In genomic region chr16:68448360-68448970, GRCh38 we compare ENCODE assay signal across 8 cellular contexts. TPM values are rescaled to one million over a fixed set of nuclear protein-coding genes. Genes with fewer than 3 reads are reported as not detected.
DNase-seq lines count a peak whose midpoint lies in the region; ATAC-seq, FAIRE-seq and TF ChIP-seq lines count a peak whose summit lies in the region.

Gene SMPD3, minus strand, starts transcription at chr16:68448508. Its CDS starts 76,327 bp downstream, at chr16:68372181.

- H3K9me3 Mint-ChIP-seq in activated CD4-positive, alpha-beta memory T cell treated with anti-CD3 and anti-CD28 coated beads for 36 hours = no peaks in the 10 kb centered on the region

- peak; percentile 90 for ATAC-seq in GM19397 (IDR thresholded peaks at IDR 0.05; ENCODE audit: unreplicated experiment)
- peak; percentile 86 for ATAC-seq in HG03521 (IDR thresholded peaks at IDR 0.05; ENCODE audit: unreplicated experiment)
- peak; percentile 97 for ATAC-seq in HepG2

- peaks cover 17% of the 10 kb centered on the region for H3K27me3 Mint-ChIP-seq in activated CD4-positive, alpha-beta memory T cell treated with anti-CD3 and anti-CD28 coated beads for 36 hours

- H3K36me3 ChIP-seq in BJ (ENCODE audit: control insufficient read depth, insufficient read depth, low read length) = no peaks in the 10 kb centered on the region
- H3K36me3 ChIP-seq in duodenal mucosa (ENCODE audit: control insufficient read depth in 1 of 2, insufficient read depth in 2 of 2, low read length in 2 of 2) = no peaks in the 10 kb centered on the region
- no peaks in the 10 kb centered on the region for H3K36me3 ChIP-seq in HepG2 (replicated peaks in 1 of 2; ENCODE audit: control insufficient read depth in 1 of 2, insufficient read depth in 2 of 2, low read length in 2 of 2)

- H4K20me1 ChIP-seq in HepG2 (ENCODE audit: insufficient read depth, low read length) = peaks cover 4% of the 10 kb centered on the region; the same call in 1 of the 2 replicates

- no peaks in the 10 kb centered on the region for H3K36me3 Mint-ChIP-seq in activated CD4-positive, alpha-beta memory T cell treated with anti-CD3 and anti-CD28 coated beads for 36 hours

- H3K9me3 ChIP-seq in duodenal mucosa (ENCODE audit: control insufficient read depth in 1 of 2, low read length in 2 of 2) = no peaks in the 10 kb centered on the region
- no peaks in the 10 kb centered on the region for H3K9me3 ChIP-seq in HepG2 (ENCODE audit: low read length)

- peak; percentile 77 for FAIRE-seq in HepG2 (lab: Jason Lieb, UNC)

- H3K9ac ChIP-seq in duodenal mucosa (ENCODE audit: low read depth in 1 of 2, low read length in 2 of 2) = peak within 1 kb of the TSS; percentile 34 to 41
- no peak within 1 kb of the TSS for H3K9ac ChIP-seq in HepG2 (ENCODE audit: insufficient read depth, low read depth, low read length)

- H3K79me2 ChIP-seq in HepG2 (ENCODE audit: insufficient read depth, low read length) = no peaks in the 10 kb centered on the region

- H3K27ac Mint-ChIP-seq in activated CD4-positive, alpha-beta memory T cell treated with anti-CD3 and anti-CD28 coated beads for 36 hours = no peak within 1 kb of the TSS

- TF ChIP-seq POLR2A in HepG2 (IDR thresholded peaks at IDR 0.05; ENCODE audit: insufficient read depth in 1 of 2, low read depth in 2 of 2, low read length in 2 of 2) = no peak

- H2AFZ ChIP-seq in HepG2 (ENCODE audit: low read length) = no peak within 1 kb of the TSS

- POLR2A ChIA-PET in BJ (lab: Charles Lee) (no interaction called here), HepG2 (lab: Yijun Ruan, JAX) (interaction anchor here (0.8 to 1.5 kb wide), 2 partner anchors 81 to 967 kb away, joined by 3 to 6 read pairs; no protein-coding TSS in a partner anchor)
- POLR2A ChIA-PET in activated CD4-positive, alpha-beta memory T cell treated with anti-CD3 and anti-CD28 coated beads for 36 hours (lab: Charles Lee) = no interaction called here

- no peak within 1 kb of the TSS for H3K27ac ChIP-seq in duodenal mucosa (ENCODE audit: low read depth, low read length)
- no peak within 1 kb of the TSS for H3K27ac ChIP-seq in HepG2 (ENCODE audit: extremely low read length, insufficient read depth, low read length)

- no TSS peak for BruUV-seq in HepG2 (replicated peaks; lab: Mats Ljungman, UMichigan)

- H3K4me2 ChIP-seq in HepG2 (ENCODE audit: low read depth, low read length) = peak within 1 kb of the TSS; percentile 88

- H3K4me1 Mint-ChIP-seq in activated CD4-positive, alpha-beta memory T cell treated with anti-CD3 and anti-CD28 coated beads for 36 hours (ENCODE audit: low read depth) = peaks cover 20% of the 10 kb centered on the region

- H3K27me3 ChIP-seq in BJ (ENCODE audit: control insufficient read depth, insufficient read depth, low read length) = peaks cover 9% of the 10 kb centered on the region
- H3K27me3 ChIP-seq in duodenal mucosa (ENCODE audit: control insufficient read depth in 1 of 2, insufficient read depth in 2 of 2, low read length in 2 of 2) = peaks cover 4 to 5% of the 10 kb centered on the region in 2 donors
- no peaks in the 10 kb centered on the region; a peak in 1 of 5 replicates for H3K27me3 ChIP-seq in HepG2 (ENCODE audit: control insufficient read depth in 1 of 2, insufficient read depth in 2 of 2, low read length in 2 of 2)

- CTCF ChIA-PET in BJ (lab: Yijun Ruan, JAX) (interaction anchor here (1.0 to 7.4 kb wide), 2 partner anchors 61 to 72 kb away, joined by 3 to 65 read pairs; no protein-coding TSS in a partner anchor), HepG2 (lab: Yijun Ruan, JAX; ENCODE audit: low intra/inter-chr PET ratio, low total read pairs) (no interaction called here)
- CTCF ChIA-PET in activated CD4-positive, alpha-beta memory T cell treated with anti-CD3 and anti-CD28 coated beads for 36 hours (lab: Charles Lee) = interaction anchor here (0.7 to 0.9 kb wide), 3 partner anchors 18 to 187 kb away, joined by 3 read pairs; no protein-coding TSS in a partner anchor

- no peak; the same call in none of the 2 replicates for TF ChIP-seq RAD21 in HepG2 (CRISPR knock-in tag; IDR thresholded peaks at IDR 0.05)

- intact Hi-C loops in activated CD4-positive, alpha-beta memory T cell treated with anti-CD3 and anti-CD28 coated beads for 36 hours (cut with micrococcal nuclease) = loop anchor here (1.0 to 10.0 kb wide), 4 partner anchors 30 to 184 kb away; partner anchors contain the start of gene SLC7A6
- intact Hi-C loops in HepG2 (cut with micrococcal nuclease; ENCODE audit: unreplicated experiment) = loop anchor here (10.0 kb wide), 1 partner anchor 64 kb away; no protein-coding TSS in a partner anchor

- WGBS in HepG2 (ENCODE audit: low lambda C conversion rate) = 2% methylated on average over 22 of the region's 59 CpGs

- in situ Hi-C loops in HepG2 (cut with HindIII; ENCODE audit: extremely low pct_ligation_motif_present, low pct_unique_long_range_greater_than_20kb) = loop anchor here (5.0 kb wide), 1 partner anchor 64 kb away; no protein-coding TSS in a partner anchor

- TF ChIP-seq EP300 in HepG2 (IDR thresholded peaks at IDR 0.05; ENCODE audit: low read depth in 2 of 2, low read length in 2 of 2) (peak in 1 of 2 experiments; percentile 35; a peak in 1 of 4 replicates), HepG2 (CRISPR knock-in tag; IDR thresholded peaks at IDR 0.05; ENCODE audit: borderline replicate concordance) (no peak)

- peak; percentile 90 for DNase-seq in BJ (ENCODE audit: low read depth)
- peak; percentile 95 for DNase-seq in NCI-H748 treated with DMSO at 0.1 percent for 48 hours (lab: John Stamatoyannopoulos, UW)
- DNase-seq in activated CD4-positive, alpha-beta memory T cell treated with anti-CD3 and anti-CD28 coated beads for 36 hours = peak; percentile 99
- DNase-seq in HepG2 (ENCODE audit: low spot score) = peak; percentile 99
- DNase-seq in stimulated activated CD4-positive, alpha-beta T cell treated with anti-CD3 and anti-CD28 coated beads, Interleukin-2, amount 100 ng/mL, for 24 hours = peak; percentile 98 to 99

- peak within 1 kb of the TSS; percentile 73 for H3K4me3 Mint-ChIP-seq in activated CD4-positive, alpha-beta memory T cell treated with anti-CD3 and anti-CD28 coated beads for 36 hours

- H3K4me1 ChIP-seq in duodenal mucosa (ENCODE audit: control insufficient read depth in 1 of 2, insufficient read depth in 2 of 2, low read length in 2 of 2) (peaks cover 13 to 22% of the 10 kb centered on the region in 2 donors), HepG2 (ENCODE audit: insufficient read depth, low read length) (peaks cover 9% of the 10 kb centered on the region)

- peak within 1 kb of the TSS; percentile 45 for H3K4me3 ChIP-seq in BJ (ENCODE audit: low read depth, low read length)
- H3K4me3 ChIP-seq in duodenal mucosa (ENCODE audit: low read depth in 1 of 2, low read length in 2 of 2) = peak within 1 kb of the TSS; percentile 69 to 73
- H3K4me3 ChIP-seq in HepG2 (replicated peaks in 1 of 3; ENCODE audit: insufficient read depth in 1 of 3, low read depth in 2 of 3, low read length in 3 of 3) = peak within 1 kb of the TSS; percentile 41 to 70 (median 53)

- TF ChIP-seq CTCF in BJ (IDR thresholded peaks at IDR 0.05; ENCODE audit: insufficient read depth, low read depth, low read length) = no peak
- peak; percentile 6 for TF ChIP-seq CTCF in HepG2 (CRISPR knock-in tag; IDR thresholded peaks at IDR 0.05)

RNA-seq across cellular contexts. Expression of gene SMPD3, which starts in this region (rescaled TPM):
- polyA plus RNA-seq in BJ (2011; rRNA removed) = 0.07 and 0.27 TPM in 2 replicates
- 0.15 TPM in 1 of 2 replicates, not detected in the other for polyA minus RNA-seq in BJ (2011; rRNA and poly(A)+ RNA removed)
- under 1 TPM; 0.07 to 0.12 TPM for total RNA-seq in activated CD4-positive, alpha-beta memory T cell treated with anti-CD3 and anti-CD28 coated beads for 36 hours
- 0.07 TPM in 1 of 2 replicates, not detected in the other for total RNA-seq in HepG2 (2016; rRNA removed; fragmentation: Illumina TruSeq; extraction: Trizol)
- not detected in 2 replicates for total RNA-seq in HepG2 (2016; cell fraction: cytosol; rRNA removed; fragmentation: Illumina TruSeq; extraction: Trizol; ENCODE audit: low read depth)
- total RNA-seq in HepG2 (2016; cell fraction: insoluble cytoplasmic fraction; rRNA removed; fragmentation: Illumina TruSeq; extraction: Trizol) = 0.06 TPM in 1 of 2 replicates, not detected in the other
- total RNA-seq in HepG2 (2016; cell fraction: membrane; rRNA removed; fragmentation: Illumina TruSeq; extraction: Trizol) = not detected in 2 replicates
- total RNA-seq in HepG2 (2016; cell fraction: nucleus; rRNA removed; fragmentation: Illumina TruSeq; extraction: Trizol) = not detected in 2 replicates
- 0.13 and 0.32 TPM in 2 replicates for polyA plus RNA-seq in HepG2 (2011; rRNA removed)
- polyA plus RNA-seq in HepG2 (2011; cell fraction: cytosol; rRNA removed) = 0.06 and 0.38 TPM in 2 replicates
- 0.51 and 0.87 TPM in 2 replicates for polyA plus RNA-seq in HepG2 (2011; cell fraction: nucleus; rRNA removed)
- 1.2 and 1.3 TPM in 2 replicates for polyA plus RNA-seq in HepG2 (2012)
- not detected in 2 replicates for polyA plus RNA-seq in HepG2 (2016; cell fraction: cytosol; fragmentation: Illumina TruSeq; extraction: Trizol; ENCODE audit: low read depth)
- polyA plus RNA-seq in HepG2 (2016; cell fraction: insoluble cytoplasmic fraction; fragmentation: Illumina TruSeq; extraction: Trizol; ENCODE audit: low read depth) = not detected in 2 replicates
- polyA plus RNA-seq in HepG2 (2016; cell fraction: membrane; fragmentation: Illumina TruSeq; extraction: Trizol; ENCODE audit: low read depth) = not detected in 2 replicates
- 0.40 TPM in 1 of 2 replicates, not detected in the other for polyA plus RNA-seq in HepG2 (2016; cell fraction: nucleus; fragmentation: Illumina TruSeq; extraction: Trizol; ENCODE audit: insufficient read depth, low read depth)
- 0.24 TPM in 1 of 2 replicates, not detected in the other for polyA minus RNA-seq in HepG2 (2011; rRNA and poly(A)+ RNA removed; ENCODE audit: low replicate concordance)
- polyA minus RNA-seq in HepG2 (2011; cell fraction: cytosol; rRNA and poly(A)+ RNA removed) = 1.2 TPM in 1 of 2 replicates, not detected in the other
- polyA minus RNA-seq in HepG2 (2011; cell fraction: nucleus; rRNA and poly(A)+ RNA removed) = 0.52 TPM in 1 of 2 replicates, not detected in the other

Comparison
In these comparisons a context has a peak if more than half of its experiments do, and no peak if none do; other contexts are left out.
1. Peak in DNase-seq and H3K4me3 ChIP-seq in BJ; RNA of the gene not detected or under 1 TPM.
2. Peak in DNase-seq in activated CD4-positive, alpha-beta memory T cell treated with anti-CD3 and anti-CD28 coated beads for 36 hours; RNA of the gene not detected or under 1 TPM.